8 cellular contexts compared by ENCODE assay signal in genomic region chr13:99269627-99270252, GRCh38. TPM values are rescaled to one million over a fixed set of nuclear protein-coding genes. Genes with fewer than 3 reads are reported as not detected.
A peak's percentile ranks its signal among the peaks of the same experiment; 100 is the strongest.
DNase-seq lines count a peak whose midpoint lies in the region; ATAC-seq and TF ChIP-seq lines count a peak whose summit lies in the region.

No MANE protein-coding gene starts in this region.

- ATAC-seq in GM21447 (IDR thresholded peaks at IDR 0.05; ENCODE audit: unreplicated experiment), result peak; percentile 65
- ATAC-seq in T-helper 17 cell, result peak; percentile 79
- ATAC-seq in HG03457 (IDR thresholded peaks at IDR 0.05; ENCODE audit: unreplicated experiment), result no peak

- no peaks in the 10 kb centered on the region for H3K36me3 ChIP-seq in ovary

- no peaks in the 10 kb centered on the region for H3K27me3 ChIP-seq in ovary

- DNase-seq in NCI-H82 (lab: John Stamatoyannopoulos, UW) (peak; percentile 21), NCI-H82 treated with DMSO at 0.1 percent for 48 hours (lab: John Stamatoyannopoulos, UW; ENCODE audit: unreplicated experiment) (no peak), T-helper 17 cell (no peak), fibroblast of peridontal ligament (ENCODE audit: extremely low read depth) (peak; percentile 82), ovary (peak in 1 of 5 donors; percentile 30)

- peaks cover 4% of the 10 kb centered on the region for H3K36me3 Mint-ChIP-seq in IgD-negative memory B cell
- no peaks in the 10 kb centered on the region for H3K36me3 Mint-ChIP-seq in T-helper 17 cell (ENCODE audit: low read depth)

- H3K9me3 Mint-ChIP-seq in IgD-negative memory B cell, result no peaks in the 10 kb centered on the region

- 54 to 60% (median 58%) methylated on average over 3 of the region's 3 CpGs for whole genome bisulfite sequencing in ovary, 3 donors

- H3K27me3 Mint-ChIP-seq in IgD-negative memory B cell (no peaks in the 10 kb centered on the region), T-helper 17 cell (no peaks in the 10 kb centered on the region)

- H3K4me3 ChIP-seq in ovary, result no peak overlapping the region

- intact Hi-C loops in ovary (cut with DNase I), result loop anchor here (2.0 to 10.0 kb wide), 5 partner anchors 95 to 168 kb away; no protein-coding TSS in a partner anchor

- H3K4me1 ChIP-seq in ovary (ENCODE audit: insufficient read depth), result no peaks in the 10 kb centered on the region

- H3K9me3 ChIP-seq in T-helper 17 cell (ENCODE audit: control insufficient read depth, low read length, poor library complexity, severe bottlenecking) (no peaks in the 10 kb centered on the region), ovary (no peaks in the 10 kb centered on the region)

- H3K4me3 Mint-ChIP-seq in IgD-negative memory B cell (peak overlapping the region in 2 of 4 donors; percentile 46 to 52), T-helper 17 cell (no peak overlapping the region)

- H3K4me1 Mint-ChIP-seq in IgD-negative memory B cell (peaks cover 44 to 50% (median 49%) of the 10 kb centered on the region in 3 donors), T-helper 17 cell (peaks cover 40% of the 10 kb centered on the region)

- H3K27ac Mint-ChIP-seq in IgD-negative memory B cell (peak overlapping the region; percentile 84 to 94 (median 85)), T-helper 17 cell (peak overlapping the region; percentile 98)

- TF ChIP-seq CTCF in ovary (IDR thresholded peaks at IDR 0.05), result peak; percentile 20 to 86 (median 71)

- TF ChIP-seq EP300 in ovary (IDR thresholded peaks at IDR 0.05), result no peak

- no peak overlapping the region for H3K27ac ChIP-seq in ovary

- TF ChIP-seq POLR2A in ovary (IDR thresholded peaks at IDR 0.05), result no peak

RNA-seq across cellular contexts. Expression of gene GPR18, which starts 11.6 kb away (rescaled TPM):
- polyA plus RNA-seq in IgD-negative memory B cell (58.6 TPM), ovary (under 1 TPM in 1 of 2 donors, not detected in 1; 0.73 TPM)
- total RNA-seq in T-helper 17 cell (10 to 100 TPM; 10.1 to 13.6 TPM), ovary (under 1 TPM in 1 of 7 donors, not detected in 6; 0.30 TPM)

RNA-seq across cellular contexts. Expression of gene GPR183, which starts 37.5 kb away (rescaled TPM):
- 494 TPM for polyA plus RNA-seq in IgD-negative memory B cell
- 100 to 1,000 TPM; 249 to 322 TPM for total RNA-seq in T-helper 17 cell
- total RNA-seq in ovary, result 10 to 100 TPM in 2 of 7 donors, 1 to 10 TPM in 5; 2.4 to 14.6 (median 5.5) TPM
- 1 to 10 TPM; 4.7 to 7.6 TPM for polyA plus RNA-seq in ovary

Comparison
In these comparisons a context has a peak if more than half of its experiments do, and no peak if none do; other contexts are left out.
1. DNase-seq: peak in NCI-H82 (single experiment) and fibroblast of peridontal ligament (single experiment); none in NCI-H82 treated with DMSO at 0.1 percent for 48 hours (single experiment) and T-helper 17 cell (0 of 3).
2. RNA of gene GPR18, which starts 11.6 kb away (total RNA-seq): 10.1 to 13.6 TPM in T-helper 17 cell; 0.30 TPM in ovary; every median in the first group is over 4 times any median in the second.
3. RNA of gene GPR183, which starts 37.5 kb away (total RNA-seq): 249 to 322 TPM in T-helper 17 cell; 2.4 to 14.6 TPM in ovary; every median in the first group is over 10 times any median in the second.